In the genomic region with DNA sequence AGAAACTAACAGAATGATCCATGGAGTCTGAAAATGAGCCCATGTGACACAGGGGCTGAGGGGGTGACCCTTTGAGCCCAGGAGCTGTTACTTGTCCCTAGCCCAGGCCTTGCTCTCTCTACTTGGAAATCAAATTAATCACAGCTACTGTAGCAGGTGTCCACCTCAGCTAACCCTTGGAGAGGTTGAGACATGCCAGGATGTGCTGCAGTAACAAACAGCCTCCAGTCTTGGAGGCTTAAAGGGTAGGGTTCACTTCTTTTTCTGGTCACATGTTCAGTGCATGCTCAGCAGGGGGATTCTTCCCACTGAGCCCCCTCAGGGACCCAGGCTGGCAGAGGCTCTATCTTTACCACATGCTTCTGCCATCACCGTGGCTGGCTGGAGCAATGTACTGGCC, we compare ENCODE assay signal across 1 cellular context.
A peak's percentile ranks its signal among the peaks of the same experiment; 100 is the strongest.
TF ChIP-seq lines count a peak whose summit lies in the region.

No MANE protein-coding gene starts in this region.

TF ChIP-seq in HepG2, 621 proteins besides CTCF, POLR2A, EP300 and RAD21:
- TF ChIP-seq ZNF12 (CRISPR knock-in tag; IDR thresholded peaks at IDR 0.05), result peak; percentile 85
- no peak for TF ChIP-seq ZNF746 (CRISPR knock-in tag; IDR thresholded peaks at IDR 0.05)
- TF ChIP-seq ZNF256 (CRISPR knock-in tag; conservative IDR thresholded peaks at IDR 0.05), result no peak
